In the genomic region with DNA sequence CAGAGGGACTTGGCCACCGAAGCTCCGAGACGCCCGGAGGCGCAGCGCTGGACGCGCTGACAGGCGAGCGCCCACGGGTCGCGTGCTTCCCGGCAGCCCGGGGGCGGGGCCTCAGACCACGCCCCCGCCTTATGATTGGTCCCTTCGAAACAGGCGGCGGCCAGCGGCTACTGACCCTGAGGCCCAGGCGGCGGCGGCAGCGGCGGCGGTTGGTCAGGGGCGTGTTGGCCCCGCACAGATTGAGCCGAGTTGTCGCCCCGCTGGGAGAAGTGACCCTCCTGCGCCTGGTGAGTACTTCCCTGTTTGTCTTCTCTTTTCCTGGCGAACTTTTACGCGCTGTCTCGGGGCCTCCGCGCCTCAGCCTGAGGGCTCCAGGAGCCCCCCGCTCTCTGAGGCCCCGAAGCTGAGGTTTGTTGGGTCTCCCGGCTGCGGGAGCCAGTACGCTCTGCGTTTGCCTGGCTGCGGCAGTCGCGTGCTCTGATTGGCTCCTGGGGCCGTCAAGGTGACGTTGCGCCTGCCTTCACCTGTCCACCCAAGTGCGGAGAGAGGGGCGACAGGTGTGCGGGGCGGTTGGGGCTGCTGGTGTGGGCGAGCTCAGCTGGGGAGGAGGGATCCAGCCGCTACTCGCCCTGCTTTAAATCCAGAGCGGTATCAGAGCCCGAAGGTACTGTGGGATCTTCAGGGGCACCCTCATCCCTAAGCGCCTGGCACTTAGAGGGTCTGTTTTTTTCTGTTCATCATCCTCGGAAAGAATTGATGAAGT, we compare ENCODE assay signal across 8 cellular contexts. TPM values are rescaled to one million over a fixed set of nuclear protein-coding genes. Genes with fewer than 3 reads are reported as not detected.
DNase-seq lines count a peak whose midpoint lies in the region; ATAC-seq, FAIRE-seq and TF ChIP-seq lines count a peak whose summit lies in the region.

A gene (plus strand): TSS at position 186 of the 763 bp plus-strand sequence. CDS start 21,221 bp downstream, outside the sequence.

- CTCF ChIA-PET in BJ (lab: Yijun Ruan, JAX) (interaction anchor here (0.6 kb wide), 1 partner anchor 361 kb away, joined by 3 read pairs; no protein-coding TSS in a partner anchor), H1 (lab: Charles Lee; ENCODE audit: partially characterized antibody) (interaction anchor here (0.5 to 2.3 kb wide), 7 partner anchors 19 to 419 kb away, joined by 3 to 8 read pairs (median 4); no protein-coding TSS in a partner anchor)
- CTCF ChIA-PET in activated CD8-positive, alpha-beta T cell treated with anti-CD3 and anti-CD28 coated beads for 36 hours (lab: Charles Lee): no interaction called here

- H3K23ac ChIP-seq in H1 (ENCODE audit: insufficient read length): no peak within 1 kb of the TSS

- H3K9me3 Mint-ChIP-seq in activated CD8-positive, alpha-beta T cell treated with anti-CD3 and anti-CD28 coated beads for 36 hours: no peaks in the 10 kb centered on the region

- peaks cover 11% of the 10 kb centered on the region for H3K4me1 Mint-ChIP-seq in activated CD8-positive, alpha-beta T cell treated with anti-CD3 and anti-CD28 coated beads for 36 hours (ENCODE audit: low read depth)

- peak within 1 kb of the TSS; percentile 91 for H4K91ac ChIP-seq in H1 (replicated peaks; ENCODE audit: insufficient read length, low read length)

- no peak within 1 kb of the TSS for H2BK120ac ChIP-seq in H1 (replicated peaks; ENCODE audit: low read depth, low read length)

- peak; percentile 98 for ATAC-seq in HG03196 (IDR thresholded peaks at IDR 0.05; ENCODE audit: unreplicated experiment)
- ATAC-seq in activated CD8-positive, alpha-beta T cell treated with anti-CD3 and anti-CD28 coated beads for 36 hours: peak; percentile 94
- ATAC-seq in lung (ENCODE audit: insufficient read depth, low FRiP score): peak; percentile 99

- POLR2A ChIA-PET in BJ (lab: Charles Lee): no interaction called here
- POLR2A ChIA-PET in activated CD8-positive, alpha-beta T cell treated with anti-CD3 and anti-CD28 coated beads for 36 hours (lab: Charles Lee): no interaction called here
- POLR2A ChIA-PET in H1 (lab: Charles Lee; ENCODE audit: partially characterized antibody): interaction anchor here (1.0 to 1.4 kb wide), 4 partner anchors 8 to 98 kb away, joined by 3 to 4 read pairs (median 3); no protein-coding TSS in a partner anchor

- peaks cover 0 to 3% (median 3%) of the 10 kb centered on the region in 4 experiments; a peak in 3 of 7 replicates for H3K4me1 ChIP-seq in H1 (replicated peaks in 1 of 4; ENCODE audit: control insufficient read depth in 3 of 4, insufficient read depth in 4 of 4, low read length in 3 of 4)
- H3K4me1 ChIP-seq in lung (ENCODE audit: control insufficient read depth in 2 of 2, insufficient read depth in 2 of 2, low read length in 2 of 2): no peaks in the 10 kb centered on the region

- H3K27me3 ChIP-seq in BJ (ENCODE audit: control insufficient read depth, insufficient read depth, low read length): no peaks in the 10 kb centered on the region
- H3K27me3 ChIP-seq in H1 (replicated peaks in 1 of 4; ENCODE audit: control insufficient read depth in 3 of 4, extremely low read depth in 1 of 4, insufficient read depth in 3 of 4, low read length in 3 of 4): peaks cover 0 to 10% (median 6%) of the 10 kb centered on the region in 4 experiments; a peak in 4 of 7 replicates
- H3K27me3 ChIP-seq in lung (ENCODE audit: control insufficient read depth, insufficient read depth): no peaks in the 10 kb centered on the region

- peaks cover 25% of the 10 kb centered on the region for H3K27me3 Mint-ChIP-seq in activated CD8-positive, alpha-beta T cell treated with anti-CD3 and anti-CD28 coated beads for 36 hours

- H2BK15ac ChIP-seq in H1 (ENCODE audit: low read length): no peak within 1 kb of the TSS

- peak; percentile 29 for TF ChIP-seq POLR2A in GM19099 (IDR thresholded peaks at IDR 0.05; ENCODE audit: extremely low read depth, insufficient read length, low read depth)
- TF ChIP-seq POLR2A in H1 (IDR thresholded peaks at IDR 0.05; ENCODE audit: control extremely low read depth in 1 of 2, low read depth in 2 of 2, low read length in 2 of 2): peak in 1 of 2 experiments; percentile 63; a peak in 2 of 3 replicates

- no peak for FAIRE-seq in H1 (lab: Jason Lieb, UNC)

- H4K5ac ChIP-seq in H1 (ENCODE audit: insufficient read length, low read depth, low read length): peak within 1 kb of the TSS; percentile 81

- no peak within 1 kb of the TSS for H2BK20ac ChIP-seq in H1 (ENCODE audit: low read length)

- H3K27ac Mint-ChIP-seq in activated CD8-positive, alpha-beta T cell treated with anti-CD3 and anti-CD28 coated beads for 36 hours: peak within 1 kb of the TSS; percentile 71

- H4K8ac ChIP-seq in H1 (ENCODE audit: extremely low read depth, insufficient read depth, low read length): peak within 1 kb of the TSS; percentile 93; the same call in 1 of the 2 replicates

- peak within 1 kb of the TSS in 3 of 4 experiments; percentile 44 to 69 (median 64); a peak in 4 of 7 replicates for H3K9ac ChIP-seq in H1 (replicated peaks in 1 of 4; ENCODE audit: extremely low read depth in 1 of 4, low read depth in 3 of 4, low read length in 3 of 4)

- H2AFZ ChIP-seq in H1 (ENCODE audit: low read length): peak within 1 kb of the TSS; percentile 99

- H3K4me3 ChIP-seq in BJ (ENCODE audit: low read depth, low read length) (peak within 1 kb of the TSS; percentile 85), H1 (ENCODE audit: extremely low read depth in 1 of 4, insufficient read depth in 2 of 4, low read depth in 3 of 4, low read length in 4 of 4) (peak within 1 kb of the TSS; percentile 44 to 84 (median 72)), lung (peak within 1 kb of the TSS; percentile 78)

- H3K27ac ChIP-seq in H1 (ENCODE audit: low read depth, low read length) (no peak within 1 kb of the TSS), lung (ENCODE audit: low read depth in 1 of 2, low read length in 1 of 2) (peak within 1 kb of the TSS; percentile 1 to 88)

- H2AK5ac ChIP-seq in H1 (ENCODE audit: low read depth, low read length): no peak within 1 kb of the TSS

- peak in 1 of 2 experiments; percentile 33; a peak in 1 of 3 replicates for TF ChIP-seq EP300 in H1 (IDR thresholded peaks at IDR 0.05; ENCODE audit: borderline replicate concordance in 1 of 2, low read depth in 2 of 2, low read length in 2 of 2)

- peak within 1 kb of the TSS; percentile 60 for H3K4ac ChIP-seq in H1 (replicated peaks; ENCODE audit: insufficient read length, low read depth, low read length)

- peaks cover 0 to 12% of the 10 kb centered on the region in 2 experiments; a peak in 1 of 4 replicates for H3K79me2 ChIP-seq in H1 (ENCODE audit: control insufficient read depth in 1 of 2, insufficient read depth in 2 of 2, low read length in 2 of 2)

- H3K36me3 ChIP-seq in BJ (ENCODE audit: control insufficient read depth, insufficient read depth, low read length): no peaks in the 10 kb centered on the region
- H3K36me3 ChIP-seq in H1 (ENCODE audit: control insufficient read depth in 2 of 4, insufficient read depth in 4 of 4, low read length in 3 of 4): no peaks in the 10 kb centered on the region
- no peaks in the 10 kb centered on the region for H3K36me3 ChIP-seq in lung (ENCODE audit: control insufficient read depth in 2 of 2, insufficient read depth in 2 of 2, low read length in 2 of 2)

- no peaks in the 10 kb centered on the region for H3K79me1 ChIP-seq in H1 (ENCODE audit: low read depth, low read length)

- WGBS in H1 (ENCODE audit: extremely low coverage in 1 of 2, insufficient coverage in 1 of 2, insufficient read length in 1 of 2, insufficient replicate concordance in 2 of 2, low coverage in 1 of 2, low lambda C conversion rate in 2 of 2, missing lambda C conversion rate in 1 of 2), 2 experiments: 2% methylated on average over 39 of the region's 63 CpGs; no CpG with 5 or more reads in 1 of the 2 experiments
- WGBS in lung, 2 donors: 0% methylated on average over 58 to 63 of the region's 63 CpGs

- H3K56ac ChIP-seq in H1 (replicated peaks; ENCODE audit: insufficient read length, low read depth, low read length): peak within 1 kb of the TSS; percentile 90

- peak within 1 kb of the TSS; percentile 50; the same call in 1 of the 2 replicates for H2BK12ac ChIP-seq in H1 (ENCODE audit: low read depth, low read length)

- TF ChIP-seq CTCF in BJ (IDR thresholded peaks at IDR 0.05; ENCODE audit: insufficient read depth, low read depth, low read length): no peak
- no peak for TF ChIP-seq CTCF in activated CD8-positive, alpha-beta T cell treated with anti-CD3 and anti-CD28 coated beads for 36 hours (IDR thresholded peaks at IDR 0.05)
- TF ChIP-seq CTCF in H1 (IDR thresholded peaks at IDR 0.05; ENCODE audit: control extremely low read depth in 1 of 3, insufficient read depth in 1 of 3, low read depth in 1 of 3, low read length in 3 of 3): no peak
- no peak for TF ChIP-seq CTCF in lung (IDR thresholded peaks at IDR 0.05; ENCODE audit: control extremely low read depth, extremely low read depth)

- no peak within 1 kb of the TSS for H3K14ac ChIP-seq in H1 (ENCODE audit: insufficient read length)

- H3K9me3 ChIP-seq in H1 (ENCODE audit: insufficient read depth in 2 of 2, low read depth in 1 of 2, low read length in 1 of 2): no peaks in the 10 kb centered on the region
- no peaks in the 10 kb centered on the region for H3K9me3 ChIP-seq in lung (ENCODE audit: control insufficient read depth in 2 of 2, insufficient read depth in 1 of 2, low read length in 1 of 2)

- no peaks in the 10 kb centered on the region for H3K36me3 Mint-ChIP-seq in activated CD8-positive, alpha-beta T cell treated with anti-CD3 and anti-CD28 coated beads for 36 hours (ENCODE audit: low read depth)

- intact Hi-C loops in activated CD8-positive, alpha-beta T cell treated with anti-CD3 and anti-CD28 coated beads for 36 hours (cut with micrococcal nuclease): no loop called here

- peak within 1 kb of the TSS; percentile 93 to 97 for H3K4me2 ChIP-seq in H1 (ENCODE audit: insufficient read depth in 1 of 2, low read depth in 2 of 2, low read length in 2 of 2)

- peak within 1 kb of the TSS; percentile 95 for H3K18ac ChIP-seq in H1 (ENCODE audit: extremely low read depth, low read length)

- peak within 1 kb of the TSS; percentile 82 for H3K4me3 Mint-ChIP-seq in activated CD8-positive, alpha-beta T cell treated with anti-CD3 and anti-CD28 coated beads for 36 hours

- H3K23me2 ChIP-seq in H1 (ENCODE audit: low read depth, low read length): peaks cover 12% of the 10 kb centered on the region

- peak; percentile 38 for DNase-seq in BJ (ENCODE audit: low read depth)
- peak; percentile 78 for DNase-seq in NCI-H510A (lab: John Stamatoyannopoulos, UW)
- DNase-seq in activated CD8-positive, alpha-beta T cell treated with anti-CD3 and anti-CD28 coated beads for 36 hours: peak; percentile 65
- DNase-seq in H1 (ENCODE audit: low read depth in 1 of 2, low spot score in 2 of 2): peak; percentile 58 to 93
- DNase-seq in lung (ENCODE audit: low spot score): peak; percentile 87
- DNase-seq in stimulated activated CD4-positive, alpha-beta T cell treated with anti-CD3 and anti-CD28 coated beads, Interleukin-4, amount 100 ng/mL, for 48 hours (ENCODE audit: low read depth in 2 of 2): peak; percentile 47 to 49

- peak within 1 kb of the TSS; percentile 72; the same call in 1 of the 2 replicates for H2BK5ac ChIP-seq in H1 (ENCODE audit: low read depth, low read length)

- no peaks in the 10 kb centered on the region for H4K20me1 ChIP-seq in H1 (replicated peaks in 1 of 2; ENCODE audit: control insufficient read depth in 1 of 2, insufficient read depth in 2 of 2, low read length in 2 of 2)

- no peak for TF ChIP-seq RAD21 in H1 (IDR thresholded peaks at IDR 0.05 in 1 of 2, conservative IDR thresholded peaks at IDR 0.05 in 1 of 2; ENCODE audit: low read depth in 2 of 2, low read length in 2 of 2)

RNA-seq across cellular contexts. Expression of the gene that starts here (rescaled TPM):
- polyA plus RNA-seq in BJ (2011; rRNA removed) (4.9 and 10.5 TPM in 2 replicates), H1 (2011; rRNA removed) (1.6 and 2.1 TPM in 2 replicates), lung (1 to 10 TPM; 1.7 to 3.4 TPM)
- 5.9 and 7.8 TPM in 2 replicates for polyA minus RNA-seq in BJ (2011; rRNA and poly(A)+ RNA removed)
- 1 to 10 TPM; 1.3 to 2.1 TPM for total RNA-seq in activated CD8-positive, alpha-beta T cell treated with anti-CD3 and anti-CD28 coated beads for 36 hours
- 19.1 and 19.3 TPM in 2 replicates for total RNA-seq in H1 (2021; fragmentation: NEBNext Ultra II Directional; extraction: Animal tissue kit (Norgen Biotek cat#: 25700))
- 3.1 TPM for polyA plus RNA-seq in H1 (2011; cell fraction: cytosol; rRNA removed)
- polyA plus RNA-seq in H1 (2011; cell fraction: nucleus; rRNA removed): 3.4 TPM
- 3.6 to 8.3 TPM (median 4.9 TPM) in 4 replicates for polyA plus RNA-seq in H1 (2012, experiment 1 of 2)
- polyA plus RNA-seq in H1 (2012, experiment 2 of 2): 0.41 TPM
- 15.5 TPM for polyA plus RNA-seq in H1 (2013, experiment 1 of 2)
- 17.4 TPM for polyA plus RNA-seq in H1 (2013, experiment 2 of 2)
- polyA minus RNA-seq in H1 (2011; rRNA and poly(A)+ RNA removed): 4.6 and 11.2 TPM in 2 replicates
- polyA minus RNA-seq in H1 (2011; cell fraction: cytosol; rRNA and poly(A)+ RNA removed): 5.5 TPM
- polyA minus RNA-seq in H1 (2011; cell fraction: nucleus; rRNA and poly(A)+ RNA removed): 39.2 TPM
- 10 to 100 TPM; 10.7 to 15.6 TPM for total RNA-seq in lung
